ENCODE assay signal across 15 cellular contexts in genomic region chr13:59879281-59879680, GRCh38.
DNase-seq lines count a peak whose midpoint lies in the region; ATAC-seq and TF ChIP-seq lines count a peak whose summit lies in the region.
"Had no signal": no experiment of that assay in that cellular context is flagged by ENCODE, and none has a peak within 500 bp of the region (broad histone marks: within the 10 kb centered on the region; RNA-seq: fewer than 3 reads in every experiment).

No MANE protein-coding gene starts in this region.

- H3K14ac ChIP-seq in IMR-90 (replicated peaks; ENCODE audit: low read depth, low read length): no peak overlapping the region

- H3K27ac ChIP-seq in A673 (ENCODE audit: low read depth, low read length, poor library complexity, severe bottlenecking) (peak overlapping the region; percentile 13), IMR-90 (ENCODE audit: insufficient read depth, low read length) (no peak overlapping the region)
- H3K27ac ChIP-seq: C4-2B had no signal

- no peak for TF ChIP-seq POLR2A in IMR-90 (IDR thresholded peaks at IDR 0.05; ENCODE audit: low read depth, low read length)

- peaks cover 12% of the 10 kb centered on the region for H3K36me3 ChIP-seq in A673 (ENCODE audit: insufficient read depth, low read length, poor library complexity, severe bottlenecking)
- no peaks in the 10 kb centered on the region for H3K36me3 ChIP-seq in IMR-90 (ENCODE audit: control insufficient read depth, insufficient read depth, low read length)
- H3K36me3 ChIP-seq: BE2C had no signal

- no peak overlapping the region for H3K4me3 Mint-ChIP-seq in activated CD4-positive, alpha-beta T cell treated with anti-CD3 and anti-CD28 coated beads, Interleukin-2, amount 10 ng/mL, durations not matched to agents 7 days and 5 days
- no peak overlapping the region for H3K4me3 Mint-ChIP-seq in activated CD4-positive, alpha-beta T cell treated with anti-CD3 and anti-CD28 coated beads, Interleukin-2, amount 10 ng/mL, durations not matched to agents 24 days and 14 days
- H3K4me3 Mint-ChIP-seq: CD4-positive, alpha-beta memory T cell; H9 had no signal

- intact Hi-C loops in A673 (cut with micrococcal nuclease; ENCODE audit: unreplicated experiment) (no loop called here), IMR-90 (cut with micrococcal nuclease) (no loop called here)
- intact Hi-C loops in activated CD4-positive, alpha-beta T cell treated with anti-CD3 and anti-CD28 coated beads, Interleukin-2, amount 10 ng/mL, durations not matched to agents 24 days and 14 days (cut with micrococcal nuclease): no loop called here

- no peak overlapping the region for H3K56ac ChIP-seq in IMR-90 (ENCODE audit: extremely low read depth, insufficient read depth, low read length)

- POLR2A ChIA-PET in A673 (lab: Charles Lee; ENCODE audit: low non-redundant PET) (no interaction called here), IMR-90 (lab: Charles Lee; ENCODE audit: unreplicated experiment) (no interaction called here)
- POLR2A ChIA-PET in activated CD4-positive, alpha-beta T cell treated with anti-CD3 and anti-CD28 coated beads, Interleukin-2, amount 10 ng/mL, durations not matched to agents 7 days and 5 days (lab: Charles Lee): no interaction called here

- H3K4me3 ChIP-seq in A673 (ENCODE audit: low read depth, low read length, poor library complexity, severe bottlenecking): no peak overlapping the region
- H3K4me3 ChIP-seq in IMR-90 (ENCODE audit: insufficient read depth, low read depth, low read length): no peak overlapping the region

- no peaks in the 10 kb centered on the region for H3K9me3 Mint-ChIP-seq in activated CD4-positive, alpha-beta T cell treated with anti-CD3 and anti-CD28 coated beads, Interleukin-2, amount 10 ng/mL, durations not matched to agents 7 days and 5 days
- H3K9me3 Mint-ChIP-seq in activated CD4-positive, alpha-beta T cell treated with anti-CD3 and anti-CD28 coated beads, Interleukin-2, amount 10 ng/mL, durations not matched to agents 24 days and 14 days: no peaks in the 10 kb centered on the region
- H3K9me3 Mint-ChIP-seq: CD4-positive, alpha-beta memory T cell; H9 had no signal

- no peak overlapping the region for H2AFZ ChIP-seq in IMR-90 (replicated peaks; ENCODE audit: low read length, poor library complexity)

- H4K91ac ChIP-seq in IMR-90 (ENCODE audit: insufficient read depth, low read depth, low read length): no peak overlapping the region; the same call in 1 of the 2 replicates

- H3K27ac Mint-ChIP-seq in activated CD4-positive, alpha-beta T cell treated with anti-CD3 and anti-CD28 coated beads, Interleukin-2, amount 10 ng/mL, durations not matched to agents 7 days and 5 days: no peak overlapping the region
- H3K27ac Mint-ChIP-seq in activated CD4-positive, alpha-beta T cell treated with anti-CD3 and anti-CD28 coated beads, Interleukin-2, amount 10 ng/mL, durations not matched to agents 24 days and 14 days: no peak overlapping the region
- H3K27ac Mint-ChIP-seq: CD4-positive, alpha-beta memory T cell; H9 had no signal

- dilution Hi-C loops in IMR-90 (cut with HindIII; ENCODE audit: low sequenced_read_pairs, unreplicated experiment): no loop called here

- BruUV-seq in A673 (replicated peaks; lab: Mats Ljungman, UMichigan): no TSS peak
- no TSS peak for BruUV-seq in IMR-90 (replicated peaks; lab: Mats Ljungman, UMichigan)

- no peak overlapping the region for H2BK5ac ChIP-seq in IMR-90 (ENCODE audit: low read depth, low read length, poor library complexity, severe bottlenecking)

- H2BK20ac ChIP-seq in IMR-90 (ENCODE audit: low read depth, low read length): 0 out of 2 replicates have a peak overlapping the region, but pooled peaks have one; percentile 6

- H3K27me3 Mint-ChIP-seq in activated CD4-positive, alpha-beta T cell treated with anti-CD3 and anti-CD28 coated beads, Interleukin-2, amount 10 ng/mL, durations not matched to agents 7 days and 5 days: no peaks in the 10 kb centered on the region
- H3K27me3 Mint-ChIP-seq in activated CD4-positive, alpha-beta T cell treated with anti-CD3 and anti-CD28 coated beads, Interleukin-2, amount 10 ng/mL, durations not matched to agents 24 days and 14 days: no peaks in the 10 kb centered on the region
- H3K27me3 Mint-ChIP-seq: CD4-positive, alpha-beta memory T cell had no signal

- no peak for TF ChIP-seq RAD21 in IMR-90 (IDR thresholded peaks at IDR 0.05; ENCODE audit: low read length)

- CTCF ChIA-PET in A673 (lab: Charles Lee) (no interaction called here), IMR-90 (lab: Yijun Ruan, JAX) (no interaction called here)
- CTCF ChIA-PET in activated CD4-positive, alpha-beta T cell treated with anti-CD3 and anti-CD28 coated beads, Interleukin-2, amount 10 ng/mL, durations not matched to agents 7 days and 5 days (lab: Charles Lee): no interaction called here

- no peak overlapping the region for H3K4ac ChIP-seq in IMR-90 (ENCODE audit: low read depth, low read length)

- 69% methylated on average over 3 of the region's 4 CpGs; no CpG with 5 or more reads in 1 of the 2 experiments for WGBS in IMR-90 (ENCODE audit: extremely low coverage in 2 of 2, insufficient read length in 1 of 2), 2 experiments

- no peak overlapping the region for H3K4me2 ChIP-seq in IMR-90 (ENCODE audit: low read depth, low read length)

- H3K27me3 ChIP-seq in A673 (replicated peaks; ENCODE audit: insufficient read depth, low read depth, low read length, poor library complexity): no peaks in the 10 kb centered on the region
- H3K27me3 ChIP-seq in IMR-90 (ENCODE audit: control insufficient read depth, insufficient read depth, low read length): no peaks in the 10 kb centered on the region
- H3K27me3 ChIP-seq: BE2C had no signal

- no peak for ATAC-seq in IMR-90 (ENCODE audit: low read depth)
- peak; percentile 59 for ATAC-seq in SK-N-SH treated with all-trans-retinoic acid at 6 μM for 48 hours
- ATAC-seq: HepG2 had no signal

- no peak overlapping the region for H2AK5ac ChIP-seq in IMR-90 (ENCODE audit: low read depth, low read length)

- peaks cover 8% of the 10 kb centered on the region for H3K36me3 Mint-ChIP-seq in activated CD4-positive, alpha-beta T cell treated with anti-CD3 and anti-CD28 coated beads, Interleukin-2, amount 10 ng/mL, durations not matched to agents 7 days and 5 days (ENCODE audit: low read depth)
- H3K36me3 Mint-ChIP-seq in activated CD4-positive, alpha-beta T cell treated with anti-CD3 and anti-CD28 coated beads, Interleukin-2, amount 10 ng/mL, durations not matched to agents 24 days and 14 days (ENCODE audit: low read depth): peaks cover 10% of the 10 kb centered on the region
- H3K36me3 Mint-ChIP-seq: CD4-positive, alpha-beta memory T cell had no signal

- TF ChIP-seq CTCF in A673 (conservative IDR thresholded peaks at IDR 0.05; ENCODE audit: low read depth, low read length) (no peak), IMR-90 (conservative IDR thresholded peaks at IDR 0.05; ENCODE audit: low read depth, low read length) (no peak)

- H2BK120ac ChIP-seq in IMR-90 (ENCODE audit: low read depth, low read length): no peak overlapping the region

- no peak overlapping the region for H2BK15ac ChIP-seq in IMR-90 (ENCODE audit: low read depth, low read length)

- H3K9me3 ChIP-seq in A673 (ENCODE audit: low read depth, low read length, poor library complexity, severe bottlenecking) (no peaks in the 10 kb centered on the region), IMR-90 (ENCODE audit: control insufficient read depth, insufficient read depth, low read length) (no peaks in the 10 kb centered on the region)
- H3K9me3 ChIP-seq: BE2C had no signal

- no peak overlapping the region for H3K23ac ChIP-seq in IMR-90 (ENCODE audit: low read depth, low read length)

- peaks cover 7% of the 10 kb centered on the region; the same call in 1 of the 2 replicates for H3K9me1 ChIP-seq in IMR-90 (ENCODE audit: insufficient read depth, low read length)

- in situ Hi-C loops in IMR-90 (cut with MboI; ENCODE audit: low sequenced_read_pairs): no loop called here

- H2AK9ac ChIP-seq in IMR-90 (replicated peaks; ENCODE audit: low read depth, low read length, poor library complexity): no peak overlapping the region

- H4K5ac ChIP-seq in IMR-90 (ENCODE audit: low read depth, low read length): no peak overlapping the region

- H3K9ac ChIP-seq in IMR-90 (ENCODE audit: low read depth, low read length): no peak overlapping the region

- DNase-seq in A673 (ENCODE audit: low spot score) (peak; percentile 14), IMR-90 (no peak), left kidney (ENCODE audit: low read depth, low spot score) (peak; percentile 77), nucleus accumbens (lab: John Stamatoyannopoulos, UW) (no peak)
- no peak for DNase-seq in activated CD4-positive, alpha-beta T cell treated with anti-CD3 and anti-CD28 coated beads, Interleukin-2, amount 10 ng/mL, durations not matched to agents 7 days and 5 days
- DNase-seq in activated CD4-positive, CD25-positive, alpha-beta regulatory T cell treated with anti-CD3 and anti-CD28 coated beads, Interleukin-2, amount 50 U/mL, for 72 hours: no peak
- DNase-seq in activated CD4-positive, alpha-beta T cell treated with anti-CD3 and anti-CD28 coated beads, Interleukin-2, amount 10 ng/mL, durations not matched to agents 24 days and 14 days: no peak
- DNase-seq: BE2C; CD4-positive, alpha-beta memory T cell; DMS79; GOT3; H9 had no signal

- 0 out of 4 replicates have a peak overlapping the region, but pooled peaks of 1 of the 2 experiments have one; percentile 17 for H4K8ac ChIP-seq in IMR-90 (ENCODE audit: low read depth in 2 of 2, low read length in 2 of 2)

- H3K4me1 ChIP-seq in A673 (ENCODE audit: insufficient read depth, low read length, poor library complexity, severe bottlenecking) (peaks cover 20% of the 10 kb centered on the region), IMR-90 (ENCODE audit: control insufficient read depth, insufficient read depth, low read length) (peaks cover 4% of the 10 kb centered on the region)
- H3K4me1 ChIP-seq: BE2C had no signal

- H3K18ac ChIP-seq in IMR-90 (ENCODE audit: low read depth, low read length): no peak overlapping the region

- no peaks in the 10 kb centered on the region for H3K4me1 Mint-ChIP-seq in activated CD4-positive, alpha-beta T cell treated with anti-CD3 and anti-CD28 coated beads, Interleukin-2, amount 10 ng/mL, durations not matched to agents 7 days and 5 days
- no peaks in the 10 kb centered on the region for H3K4me1 Mint-ChIP-seq in activated CD4-positive, alpha-beta T cell treated with anti-CD3 and anti-CD28 coated beads, Interleukin-2, amount 10 ng/mL, durations not matched to agents 24 days and 14 days
- H3K4me1 Mint-ChIP-seq: CD4-positive, alpha-beta memory T cell; H9 had no signal

- H3K79me1 ChIP-seq in IMR-90 (ENCODE audit: low read depth in 1 of 2, low read length in 2 of 2): peaks cover 8% of the 10 kb centered on the region in 2 experiments; a peak in 2 of 4 replicates

- H4K20me1 ChIP-seq in IMR-90 (ENCODE audit: insufficient read depth, low read length): no peaks in the 10 kb centered on the region

TF ChIP-seq in SK-N-SH treated with all-trans-retinoic acid at 6 μM for 48 hours, 23 proteins besides CTCF, POLR2A, EP300 and RAD21:
- TF ChIP-seq ISL1 (CRISPR knock-in tag; IDR thresholded peaks at IDR 0.05) (0 out of 2 replicates have a peak, but pooled peaks have one; percentile 13), ARNTL (CRISPR knock-in tag; IDR thresholded peaks at IDR 0.05; ENCODE audit: borderline replicate concordance, low read depth) (no peak)

Comparison
In these comparisons a context has a peak if more than half of its experiments do, and no peak if none do; other contexts are left out.
1. DNase-seq: peak in A673 (single experiment) and left kidney (single experiment); none in IMR-90 (single experiment), nucleus accumbens (0 of 56), activated CD4-positive, alpha-beta T cell treated with anti-CD3 and anti-CD28 coated beads, Interleukin-2, amount 10 ng/mL, durations not matched to agents 7 days and 5 days (single experiment), activated CD4-positive, CD25-positive, alpha-beta regulatory T cell treated with anti-CD3 and anti-CD28 coated beads, Interleukin-2, amount 50 U/mL, for 72 hours (single experiment) and activated CD4-positive, alpha-beta T cell treated with anti-CD3 and anti-CD28 coated beads, Interleukin-2, amount 10 ng/mL, durations not matched to agents 24 days and 14 days (single experiment).